Comparison of ENCODE assay signal across 10 cellular contexts in genomic region chr1:174815036-174815435, GRCh38.
DNase-seq lines count a peak whose midpoint lies in the region; ATAC-seq and TF ChIP-seq lines count a peak whose summit lies in the region.
"Had no signal": no experiment of that assay in that cellular context is flagged by ENCODE, and none has a peak within 500 bp of the region (broad histone marks: within the 10 kb centered on the region; RNA-seq: fewer than 3 reads in every experiment).

No MANE protein-coding gene starts in this region.

- H3K27ac ChIP-seq in HEK293 (ENCODE audit: extremely low read depth, low read depth, low read length) (no peak overlapping the region), smooth muscle cell (ENCODE audit: low read depth) (no peak overlapping the region), gastroesophageal sphincter (no peak overlapping the region)
- H3K27ac ChIP-seq: coronary artery, SK-N-MC had no signal

- H3K9ac ChIP-seq in smooth muscle cell (ENCODE audit: low read depth) = no peak overlapping the region

- 74% methylated on average over 3 of the region's 3 CpGs for WGBS in smooth muscle cell (ENCODE audit: low lambda C conversion rate)
- WGBS in gastroesophageal sphincter (ENCODE audit: low coverage in 1 of 2), 2 donors = 69 to 100% methylated on average over 1 to 3 of the region's 3 CpGs

- H3K27me3 ChIP-seq in smooth muscle cell (ENCODE audit: low read depth) = no peaks in the 10 kb centered on the region
- H3K27me3 ChIP-seq in gastroesophageal sphincter = no peaks in the 10 kb centered on the region

- no peak overlapping the region for H3K4me2 ChIP-seq in smooth muscle cell

- H3K4me1 ChIP-seq in HEK293 (ENCODE audit: control insufficient read depth, insufficient read depth, low read length) (peaks cover 3% of the 10 kb centered on the region; the same call in 1 of the 2 replicates), smooth muscle cell (ENCODE audit: low read depth) (no peaks in the 10 kb centered on the region), gastroesophageal sphincter (no peaks in the 10 kb centered on the region)

- TF ChIP-seq POLR2A in gastroesophageal sphincter (IDR thresholded peaks at IDR 0.05) = no peak

- no peak overlapping the region for H2AFZ ChIP-seq in smooth muscle cell (ENCODE audit: low read depth)

- POLR2A ChIA-PET in HEK293 (lab: Yijun Ruan, JAX) = interaction anchor here (1.7 kb wide), 1 partner anchor 16 kb away, joined by 3 read pairs; no protein-coding TSS in a partner anchor

- TF ChIP-seq CTCF in HEK293 (tag by site-specific recombination; IDR thresholded peaks at IDR 0.05) (no peak), smooth muscle cell (IDR thresholded peaks at IDR 0.05; ENCODE audit: borderline replicate concordance, insufficient read depth, poor library complexity, severe bottlenecking) (no peak), gastroesophageal sphincter (IDR thresholded peaks at IDR 0.05) (no peak)

- H3K36me3 ChIP-seq in HEK293 (ENCODE audit: control insufficient read depth in 2 of 2, insufficient read depth in 1 of 2, low read length in 2 of 2) = no peaks in the 10 kb centered on the region
- no peaks in the 10 kb centered on the region for H3K36me3 ChIP-seq in smooth muscle cell (ENCODE audit: low read depth)
- H3K36me3 ChIP-seq in gastroesophageal sphincter = no peaks in the 10 kb centered on the region

- no peaks in the 10 kb centered on the region for H3F3A ChIP-seq in smooth muscle cell (ENCODE audit: low read depth)

- no peak overlapping the region for H3K4me3 ChIP-seq in HEK293 (ENCODE audit: low read depth, low read length)
- H3K4me3 ChIP-seq in smooth muscle cell = no peak overlapping the region
- H3K4me3 ChIP-seq in gastroesophageal sphincter = no peak overlapping the region
- H3K4me3 ChIP-seq: coronary artery, SK-N-MC had no signal

- H3K79me2 ChIP-seq in smooth muscle cell (ENCODE audit: low read depth) = no peaks in the 10 kb centered on the region

- no peaks in the 10 kb centered on the region for H4K20me1 ChIP-seq in smooth muscle cell (ENCODE audit: low read depth)

- CTCF ChIA-PET in HEK293 (lab: Yijun Ruan, JAX) = interaction anchor here (0.6 to 1.9 kb wide), 5 partner anchors 17 to 1877 kb away, joined by 3 to 6 read pairs (median 3); no protein-coding TSS in a partner anchor

- peak; percentile 49 for DNase-seq in NCI-H2107 treated with DMSO at 0.1 percent for 48 hours (lab: John Stamatoyannopoulos, UW; ENCODE audit: unreplicated experiment)
- no peak for DNase-seq in NCI-H2107 (lab: John Stamatoyannopoulos, UW)
- peak; percentile 70 for DNase-seq in RPMI7951 (ENCODE audit: low read depth)
- DNase-seq in kidney glomerular epithelial cell (lab: John Stamatoyannopoulos, UW) = peak; percentile 42
- no peak for DNase-seq in smooth muscle cell (lab: John Stamatoyannopoulos, UW; ENCODE audit: unreplicated experiment)

- ATAC-seq in gastroesophageal sphincter = no peak
- ATAC-seq in GM19467 (IDR thresholded peaks at IDR 0.05; ENCODE audit: unreplicated experiment) = no peak

- no peaks in the 10 kb centered on the region for H3K9me3 ChIP-seq in HEK293 (ENCODE audit: control insufficient read depth, insufficient read depth, low read depth, low read length)
- H3K9me3 ChIP-seq in smooth muscle cell (replicated peaks; ENCODE audit: low read depth) = no peaks in the 10 kb centered on the region
- no peaks in the 10 kb centered on the region for H3K9me3 ChIP-seq in gastroesophageal sphincter

- no peak for TF ChIP-seq EP300 in gastroesophageal sphincter (IDR thresholded peaks at IDR 0.05)

TF ChIP-seq in HEK293, 187 proteins besides CTCF, POLR2A, EP300 and RAD21:
- TF ChIP-seq ZNF660 (tag by site-specific recombination; IDR thresholded peaks at IDR 0.05) (no peak), OVOL3 (tag by site-specific recombination; IDR thresholded peaks at IDR 0.05) (no peak), ZNF133 (tag by site-specific recombination; IDR thresholded peaks at IDR 0.05) (no peak), ZNF600 (tag by site-specific recombination; IDR thresholded peaks at IDR 0.05) (peak; percentile 79), ZNF843 (tag by site-specific recombination; IDR thresholded peaks at IDR 0.05) (no peak)
- TF ChIP-seq, protein P1, sequence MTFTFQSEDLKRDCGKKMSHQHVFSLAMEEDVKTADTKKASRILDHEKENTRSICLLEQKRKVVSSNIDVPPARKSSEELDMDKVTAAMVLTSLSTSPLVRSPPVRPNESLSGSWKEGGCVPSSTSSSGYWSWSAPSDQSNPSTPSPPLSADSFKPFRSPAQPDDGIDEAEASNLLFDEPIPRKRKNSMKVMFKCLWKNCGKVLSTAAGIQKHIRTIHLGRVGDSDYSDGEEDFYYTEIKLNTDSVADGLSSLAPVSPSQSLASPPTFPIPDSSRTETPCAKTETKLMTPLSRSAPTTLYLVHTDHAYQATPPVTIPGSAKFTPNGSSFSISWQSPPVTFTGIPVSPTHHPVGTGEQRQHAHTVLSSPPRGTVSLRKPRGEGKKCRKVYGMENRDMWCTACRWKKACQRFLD (tag by site-specific recombination; IDR thresholded peaks at IDR 0.05) = no peak
- TF ChIP-seq, protein P2, sequence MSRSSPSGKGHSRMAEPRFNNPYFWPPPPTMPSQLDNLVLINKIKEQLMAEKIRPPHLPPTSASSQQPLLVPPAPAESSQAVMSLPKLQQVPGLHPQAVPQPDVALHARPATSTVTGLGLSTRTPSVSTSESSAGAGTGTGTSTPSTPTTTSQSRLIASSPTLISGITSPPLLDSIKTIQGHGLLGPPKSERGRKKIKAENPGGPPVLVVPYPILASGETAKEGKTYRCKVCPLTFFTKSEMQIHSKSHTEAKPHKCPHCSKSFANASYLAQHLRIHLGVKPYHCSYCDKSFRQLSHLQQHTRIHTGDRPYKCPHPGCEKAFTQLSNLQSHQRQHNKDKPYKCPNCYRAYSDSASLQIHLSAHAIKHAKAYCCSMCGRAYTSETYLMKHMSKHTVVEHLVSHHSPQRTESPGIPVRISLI (tag by site-specific recombination; IDR thresholded peaks at IDR 0.05) = no peak
- TF ChIP-seq, protein P3, sequence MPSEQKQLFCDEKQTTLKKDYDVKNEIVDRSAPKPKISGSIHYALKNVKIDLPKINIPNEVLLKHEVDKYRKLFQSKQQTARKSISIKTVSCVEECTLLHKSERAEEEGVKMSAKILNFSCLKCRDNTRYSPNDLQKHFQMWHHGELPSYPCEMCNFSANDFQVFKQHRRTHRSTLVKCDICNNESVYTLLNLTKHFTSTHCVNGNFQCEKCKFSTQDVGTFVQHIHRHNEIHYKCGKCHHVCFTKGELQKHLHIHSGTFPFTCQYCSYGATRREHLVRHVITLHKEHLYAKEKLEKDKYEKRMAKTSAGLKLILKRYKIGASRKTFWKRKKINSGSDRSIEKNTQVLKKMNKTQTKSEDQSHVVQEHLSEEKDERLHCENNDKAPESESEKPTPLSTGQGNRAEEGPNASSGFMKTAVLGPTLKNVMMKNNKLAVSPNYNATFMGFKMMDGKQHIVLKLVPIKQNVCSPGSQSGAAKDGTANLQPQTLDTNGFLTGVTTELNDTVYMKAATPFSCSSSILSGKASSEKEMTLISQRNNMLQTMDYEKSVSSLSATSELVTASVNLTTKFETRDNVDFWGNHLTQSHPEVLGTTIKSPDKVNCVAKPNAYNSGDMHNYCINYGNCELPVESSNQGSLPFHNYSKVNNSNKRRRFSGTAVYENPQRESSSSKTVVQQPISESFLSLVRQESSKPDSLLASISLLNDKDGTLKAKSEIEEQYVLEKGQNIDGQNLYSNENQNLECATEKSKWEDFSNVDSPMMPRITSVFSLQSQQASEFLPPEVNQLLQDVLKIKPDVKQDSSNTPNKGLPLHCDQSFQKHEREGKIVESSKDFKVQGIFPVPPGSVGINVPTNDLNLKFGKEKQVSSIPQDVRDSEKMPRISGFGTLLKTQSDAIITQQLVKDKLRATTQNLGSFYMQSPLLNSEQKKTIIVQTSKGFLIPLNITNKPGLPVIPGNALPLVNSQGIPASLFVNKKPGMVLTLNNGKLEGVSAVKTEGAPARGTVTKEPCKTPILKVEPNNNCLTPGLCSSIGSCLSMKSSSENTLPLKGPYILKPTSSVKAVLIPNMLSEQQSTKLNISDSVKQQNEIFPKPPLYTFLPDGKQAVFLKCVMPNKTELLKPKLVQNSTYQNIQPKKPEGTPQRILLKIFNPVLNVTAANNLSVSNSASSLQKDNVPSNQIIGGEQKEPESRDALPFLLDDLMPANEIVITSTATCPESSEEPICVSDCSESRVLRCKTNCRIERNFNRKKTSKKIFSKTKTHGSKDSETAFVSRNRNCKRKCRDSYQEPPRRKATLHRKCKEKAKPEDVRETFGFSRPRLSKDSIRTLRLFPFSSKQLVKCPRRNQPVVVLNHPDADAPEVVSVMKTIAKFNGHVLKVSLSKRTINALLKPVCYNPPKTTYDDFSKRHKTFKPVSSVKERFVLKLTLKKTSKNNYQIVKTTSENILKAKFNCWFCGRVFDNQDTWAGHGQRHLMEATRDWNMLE (tag by site-specific recombination; conservative IDR thresholded peaks at IDR 0.05; ENCODE audit: low read depth) = no peak

Comparison
In these comparisons a context has a peak if more than half of its experiments do, and no peak if none do; other contexts are left out.
1. DNase-seq: peak in NCI-H2107 treated with DMSO at 0.1 percent for 48 hours (single experiment), RPMI7951 (single experiment) and kidney glomerular epithelial cell (single experiment); none in NCI-H2107 (single experiment) and smooth muscle cell (single experiment).